In the genomic region with DNA sequence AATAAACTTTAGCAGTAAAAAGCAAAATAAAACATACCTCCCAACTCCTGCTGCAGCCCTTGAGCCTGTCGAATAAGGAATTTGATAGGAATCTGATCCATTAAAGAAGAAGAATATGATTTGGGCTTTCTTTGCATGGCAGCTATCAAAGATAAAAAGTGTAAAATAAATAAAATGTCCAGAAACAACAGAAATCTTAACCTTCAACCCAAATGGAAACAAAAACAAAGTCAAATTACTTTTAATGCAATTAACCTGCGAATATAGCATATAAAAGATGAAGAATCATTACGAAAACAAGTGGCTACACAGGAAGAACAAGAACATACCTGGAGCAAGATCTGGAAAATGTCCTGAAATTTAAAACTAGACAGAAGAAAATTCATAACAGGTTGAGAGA, we compare ENCODE assay signal across 7 cellular contexts.
"Had no signal": no experiment of that assay in that cellular context is flagged by ENCODE, and none has a peak within 500 bp of the region (broad histone marks: within the 10 kb centered on the region; RNA-seq: fewer than 3 reads in every experiment).

No MANE protein-coding gene starts in this region.

- FAIRE-seq: G401.6, GM12891, GM12892, GM18507, GM19239 had no signal

- DNase-seq: GDM1, GF-D8 had no signal
